31 cellular contexts compared by ENCODE assay signal in the genomic region with DNA sequence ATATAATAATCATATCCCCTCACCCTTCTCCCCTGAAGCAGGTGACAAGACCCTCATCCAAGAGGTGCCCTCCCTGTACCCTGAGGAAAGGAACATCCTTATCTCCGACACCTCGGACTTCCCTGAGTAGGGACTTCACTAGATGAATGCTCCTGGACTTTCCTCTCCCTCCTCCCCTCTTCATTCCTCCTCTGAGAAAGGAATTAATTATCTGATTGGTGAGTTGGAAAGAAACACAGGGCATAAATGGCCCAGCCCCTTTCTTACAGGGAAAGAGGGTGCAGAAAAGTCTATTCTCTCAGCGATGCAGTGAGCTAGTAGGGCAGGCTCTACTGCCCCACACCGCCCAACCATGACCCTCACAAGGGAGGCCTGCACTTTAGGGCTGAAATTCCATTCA.
"Had no signal": no experiment of that assay in that cellular context is flagged by ENCODE, and none has a peak within 500 bp of the region (broad histone marks: within the 10 kb centered on the region; RNA-seq: fewer than 3 reads in every experiment).

No MANE protein-coding gene starts in this region.

- FAIRE-seq: endometrium, islet of Langerhans had no signal

- H3K4me3 Mint-ChIP-seq: central memory CD8-positive, alpha-beta T cell; dendritic cell treated with granulocyte-macrophage colony-stimulating factor and Interleukin-4, amounts not matched to agents 40 ng/mL and 50 ng/mL, for 4 days; natural killer cell; stimulated activated memory B cell treated with anti-CD40 and anti-IgM and Interleukin-4, amounts not matched to agents 10 μg/mL and 1 μg/mL and 100 μg/mL, for 72 hours; stimulated activated naive CD8-positive, alpha-beta T cell treated with anti-CD3 and anti-CD28 coated beads, Interleukin-15, amount 100 ng/mL, for 72 hours; T-helper 1 cell treated with Interleukin-12 subunit alpha and Interleukin-12 subunit beta and Interleukin-4 antibody, amounts not matched to agents 30 μg/mL and 1 μg/mL, for 36 hours had no signal

- H3K27ac Mint-ChIP-seq: activated naive CD4-positive, alpha-beta T cell treated with anti-CD3 and anti-CD28 coated beads, Interleukin-2, amount 50 U/mL, for 72 hours; dendritic cell treated with granulocyte-macrophage colony-stimulating factor and Interleukin-4, amounts not matched to agents 40 ng/mL and 50 ng/mL, for 4 days; natural killer cell; progenitor cell of endocrine pancreas; stimulated activated memory B cell treated with anti-CD40 and anti-IgM and Interleukin-4, amounts not matched to agents 10 μg/mL and 1 μg/mL and 100 μg/mL, for 72 hours; stimulated activated naive CD8-positive, alpha-beta T cell treated with anti-CD3 and anti-CD28 coated beads, Interleukin-15, amount 100 ng/mL, for 72 hours; T-helper 1 cell treated with Interleukin-12 subunit alpha and Interleukin-12 subunit beta and Interleukin-4 antibody, amounts not matched to agents 30 μg/mL and 1 μg/mL, for 36 hours had no signal

- H3K9me3 Mint-ChIP-seq: activated naive CD4-positive, alpha-beta T cell treated with anti-CD3 and anti-CD28 coated beads, Interleukin-2, amount 50 U/mL, for 72 hours; central memory CD8-positive, alpha-beta T cell; dendritic cell treated with granulocyte-macrophage colony-stimulating factor and Interleukin-4, amounts not matched to agents 40 ng/mL and 50 ng/mL, for 4 days; natural killer cell; stimulated activated memory B cell treated with anti-CD40 and anti-IgM and Interleukin-4, amounts not matched to agents 10 μg/mL and 1 μg/mL and 100 μg/mL, for 72 hours; stimulated activated naive CD8-positive, alpha-beta T cell treated with anti-CD3 and anti-CD28 coated beads, Interleukin-15, amount 100 ng/mL, for 72 hours; T-helper 1 cell treated with Interleukin-12 subunit alpha and Interleukin-12 subunit beta and Interleukin-4 antibody, amounts not matched to agents 30 μg/mL and 1 μg/mL, for 36 hours had no signal

- H3K27ac ChIP-seq: breast epithelium, epithelial cell of prostate, esophagus squamous epithelium, sigmoid colon, upper lobe of left lung, WERI-Rb-1 had no signal

- H3K27me3 Mint-ChIP-seq: central memory CD8-positive, alpha-beta T cell; dendritic cell treated with granulocyte-macrophage colony-stimulating factor and Interleukin-4, amounts not matched to agents 40 ng/mL and 50 ng/mL, for 4 days; progenitor cell of endocrine pancreas; stimulated activated memory B cell treated with anti-CD40 and anti-IgM and Interleukin-4, amounts not matched to agents 10 μg/mL and 1 μg/mL and 100 μg/mL, for 72 hours; stimulated activated naive CD8-positive, alpha-beta T cell treated with anti-CD3 and anti-CD28 coated beads, Interleukin-15, amount 100 ng/mL, for 72 hours had no signal

- ATAC-seq: activated CD4-positive, CD25-positive, alpha-beta regulatory T cell treated with anti-CD3 and anti-CD28 coated beads, Interleukin-2, amount 50 U/mL, for 24 hours; activated naive CD4-positive, alpha-beta T cell treated with anti-CD3 and anti-CD28 coated beads, Interleukin-2, amount 50 U/mL, for 72 hours; left cardiac atrium; natural killer cell; stimulated activated memory B cell treated with anti-CD40 and anti-IgM and Interleukin-4, amounts not matched to agents 10 μg/mL and 1 μg/mL and 100 μg/mL, for 72 hours; stimulated activated naive CD8-positive, alpha-beta T cell treated with anti-CD3 and anti-CD28 coated beads, Interleukin-15, amount 100 ng/mL, for 72 hours had no signal

- DNase-seq: activated CD4-positive, alpha-beta T cell treated with anti-CD3 and anti-CD28 coated beads for 48 hours; activated CD4-positive, alpha-beta T cell treated with anti-CD3 and anti-CD28 coated beads, Interleukin-2, amount 50 U/mL, for 48 hours; activated CD8-positive, alpha-beta memory T cell treated with anti-CD3 and anti-CD28 coated beads, Interleukin-2, amount 50 U/mL, for 48 hours; activated naive CD4-positive, alpha-beta T cell; activated T-cell treated with anti-CD3 and anti-CD28 coated beads, Interleukin-2, amount 50 U/mL, for 48 hours; esophagus squamous epithelium; foreskin melanocyte; left cardiac atrium; midbrain; natural killer cell; sigmoid colon; stimulated activated CD4-positive, alpha-beta T cell treated with anti-CD3 and anti-CD28 coated beads, Interleukin-1b, Interleukin-23, amount 100 ng/mL, for 48 hours; stimulated activated CD4-positive, alpha-beta T cell treated with anti-CD3 and anti-CD28 coated beads, Interleukin-4, amount 100 ng/mL, for 4 hours; stimulated activated CD8-positive, alpha-beta memory T cell treated with anti-CD3 and anti-CD28 coated beads, Interleukin-4, amount 100 ng/mL, for 48 hours; stimulated activated naive CD8-positive, alpha-beta T cell treated with anti-CD3 and anti-CD28 coated beads, Interleukin-15, amount 100 ng/mL, for 72 hours; substantia nigra; T1000; upper lobe of left lung; WERI-Rb-1 had no signal

- H3K4me3 ChIP-seq: breast epithelium, esophagus squamous epithelium, sigmoid colon, smooth muscle cell, upper lobe of left lung had no signal

- H3K36me3 ChIP-seq: breast epithelium, WERI-Rb-1 had no signal

- H3K9me3 ChIP-seq: breast epithelium, esophagus squamous epithelium, sigmoid colon, upper lobe of left lung had no signal

- H3K4me1 ChIP-seq: breast epithelium, sigmoid colon, upper lobe of left lung had no signal

- H3K36me3 Mint-ChIP-seq: natural killer cell; stimulated activated memory B cell treated with anti-CD40 and anti-IgM and Interleukin-4, amounts not matched to agents 10 μg/mL and 1 μg/mL and 100 μg/mL, for 72 hours had no signal
